ENCODE assay signal across 12 cellular contexts in the genomic region with DNA sequence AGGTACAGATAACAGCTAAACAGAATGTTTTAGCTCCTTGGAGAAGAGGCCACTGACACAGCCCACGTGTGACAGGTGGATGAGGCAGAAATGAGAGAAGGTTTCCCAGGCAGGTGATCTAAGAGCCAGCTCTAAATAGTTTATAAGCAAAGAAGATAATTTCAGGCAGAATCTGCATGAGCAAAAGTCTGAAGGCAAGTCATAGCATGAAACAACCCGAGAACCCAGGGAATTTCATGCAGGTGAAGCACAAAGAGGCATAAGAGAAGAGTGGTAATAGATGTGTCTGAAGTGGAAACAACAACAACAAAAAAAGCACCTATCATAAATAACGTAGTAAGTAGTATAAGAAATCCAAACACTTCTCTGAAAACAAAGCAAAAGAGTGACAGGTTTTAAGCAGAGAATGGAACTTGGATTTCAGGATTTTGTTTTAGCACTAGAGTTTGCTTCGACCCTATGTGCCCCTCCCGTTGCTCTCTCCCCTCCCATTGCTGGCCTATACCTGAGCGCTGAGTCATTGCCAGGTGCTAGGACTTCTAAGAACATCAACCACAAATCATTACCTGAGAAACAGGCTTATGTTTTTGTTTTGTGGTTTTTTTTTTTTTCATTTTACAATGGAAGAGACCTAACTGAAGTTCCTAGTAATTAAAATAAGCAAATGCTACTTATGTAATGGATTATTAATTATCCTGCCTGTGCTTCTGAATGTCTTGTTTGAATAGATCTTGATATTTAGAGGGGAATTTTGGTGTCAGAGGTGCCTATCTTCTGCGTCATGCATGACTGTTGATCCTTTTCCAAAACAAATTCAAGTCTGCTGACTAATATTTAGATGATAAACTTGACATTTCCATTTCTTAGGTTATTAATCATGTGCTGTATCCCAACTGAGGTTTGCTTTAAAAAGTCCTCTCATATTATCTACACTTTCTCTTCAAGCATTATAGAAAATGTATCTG.
DNase-seq lines count a peak whose midpoint lies in the region; ATAC-seq and TF ChIP-seq lines count a peak whose summit lies in the region.
"Had no signal": no experiment of that assay in that cellular context is flagged by ENCODE, and none has a peak within 500 bp of the region (broad histone marks: within the 10 kb centered on the region; RNA-seq: fewer than 3 reads in every experiment).

No MANE protein-coding gene starts in this region.

- TF ChIP-seq CTCF in prostate gland (IDR thresholded peaks at IDR 0.05) (no peak), BE2C (IDR thresholded peaks at IDR 0.05; ENCODE audit: low read depth, low read length) (no peak)

- no peak overlapping the region for H3K27ac ChIP-seq in prostate gland
- H3K27ac ChIP-seq: heart right ventricle, Peyer's patch had no signal

- no peak for TF ChIP-seq POLR2A in prostate gland (IDR thresholded peaks at IDR 0.05)

- no peaks in the 10 kb centered on the region for H3K9me3 ChIP-seq in prostate gland
- no peaks in the 10 kb centered on the region for H3K9me3 ChIP-seq in BE2C
- H3K9me3 ChIP-seq: Peyer's patch had no signal

- no peaks in the 10 kb centered on the region for H3K27me3 ChIP-seq in prostate gland (replicated peaks; ENCODE audit: insufficient read depth)
- H3K27me3 ChIP-seq in BE2C = no peaks in the 10 kb centered on the region
- H3K27me3 ChIP-seq: heart right ventricle, Peyer's patch had no signal

- no peak overlapping the region for H3K4me3 ChIP-seq in prostate gland
- H3K4me3 ChIP-seq in BE2C (ENCODE audit: low read depth, low read length) = no peak overlapping the region
- H3K4me3 ChIP-seq: heart right ventricle, Peyer's patch had no signal

- intact Hi-C loops in prostate gland (cut with DNase I) (no loop called here), left ventricle myocardium superior (cut with micrococcal nuclease) (no loop called here), left colon (cut with DNase I, micrococcal nuclease) (no loop called here)

- H3K36me3 ChIP-seq in prostate gland (no peaks in the 10 kb centered on the region), BE2C (no peaks in the 10 kb centered on the region)
- H3K36me3 ChIP-seq: heart right ventricle, Peyer's patch had no signal

- no peaks in the 10 kb centered on the region for H3K4me1 ChIP-seq in prostate gland (replicated peaks)
- H3K4me1 ChIP-seq in BE2C = no peaks in the 10 kb centered on the region
- H3K4me1 ChIP-seq: heart right ventricle, Peyer's patch had no signal

- no peak for ATAC-seq in HG03521 (IDR thresholded peaks at IDR 0.05; ENCODE audit: unreplicated experiment)
- no peak for ATAC-seq in left ventricle myocardium superior
- no peak for ATAC-seq in left colon
- ATAC-seq: activated CD8-positive, alpha-beta T cell treated with anti-CD3 and anti-CD28 coated beads, Interleukin-2, amount 10 ng/mL, durations not matched to agents 7 days and 5 days; heart right ventricle had no signal

- whole genome bisulfite sequencing in prostate gland = 38% methylated on average over 7 of the region's 7 CpGs

- DNase-seq in HCEC 1CT (peak; percentile 70), NCI-H187 (lab: John Stamatoyannopoulos, UW) (peak; percentile 14 to 31), brain pericyte (ENCODE audit: low read depth, low spot score) (peak; percentile 43), prostate gland (ENCODE audit: low spot score) (peak; percentile 38), left ventricle myocardium superior (no peak), BE2C (no peak), left colon (no peak)
- DNase-seq: activated CD8-positive, alpha-beta T cell treated with anti-CD3 and anti-CD28 coated beads, Interleukin-2, amount 10 ng/mL, durations not matched to agents 7 days and 5 days; DND-41; heart right ventricle; Peyer's patch had no signal

Comparison
In these comparisons a context has a peak if more than half of its experiments do, and no peak if none do; other contexts are left out.
1. DNase-seq: peak in HCEC 1CT (single experiment), NCI-H187 (2 of 2), brain pericyte (single experiment) and prostate gland (single experiment); none in left ventricle myocardium superior (single experiment), BE2C (single experiment) and left colon (0 of 2).